ENCODE assay signal across 23 cellular contexts in the genomic region with DNA sequence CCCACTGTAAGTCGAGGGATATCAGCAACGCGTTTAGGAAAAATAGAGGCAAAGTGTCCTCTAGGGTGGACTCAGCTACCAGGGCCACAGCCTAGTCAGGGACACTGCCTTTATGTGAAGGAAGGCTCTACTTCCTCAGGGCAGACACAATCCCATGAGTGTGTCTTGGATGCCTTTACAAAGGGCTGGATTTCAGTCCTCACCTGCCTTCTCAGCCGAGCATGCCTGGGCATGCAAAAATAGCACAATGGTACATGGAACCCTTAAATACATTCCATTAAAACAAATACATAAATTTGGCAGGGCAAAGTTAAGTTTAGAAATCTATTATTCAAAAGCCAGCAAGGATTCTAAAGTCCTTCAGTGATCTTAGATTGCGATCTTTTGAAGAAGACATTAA. TPM values are rescaled to one million over a fixed set of nuclear protein-coding genes. Genes with fewer than 3 reads are reported as not detected.
"Had no signal": no experiment of that assay in that cellular context is flagged by ENCODE, and none has a peak within 500 bp of the region (broad histone marks: within the 10 kb centered on the region; RNA-seq: fewer than 3 reads in every experiment).

No MANE protein-coding gene starts in this region.

- H3K36me3 Mint-ChIP-seq: immature natural killer cell, natural killer cell had no signal

- H3K4me1 Mint-ChIP-seq: immature natural killer cell; natural killer cell; stimulated activated naive CD8-positive, alpha-beta T cell treated with anti-CD3 and anti-CD28 coated beads, Interleukin-15, amount 100 ng/mL, for 72 hours had no signal

- H3K4me2 ChIP-seq: smooth muscle cell had no signal

- H3K4me3 ChIP-seq: colonic mucosa, esophagus squamous epithelium, pancreas, smooth muscle cell, thyroid gland had no signal

- H3K9me3 ChIP-seq: colonic mucosa, esophagus squamous epithelium, neutrophil, pancreas, thyroid gland had no signal

- H3K27me3 ChIP-seq: colonic mucosa, esophagus squamous epithelium, neutrophil, pancreas, thyroid gland had no signal

- H3K36me3 ChIP-seq: colonic mucosa, esophagus squamous epithelium, neutrophil, pancreas, thyroid gland had no signal

- FAIRE-seq: endothelial cell of umbilical vein, frontal cortex, kidney had no signal

- ATAC-seq: left lobe of liver; natural killer cell; pancreas; sciatic nerve; stimulated activated naive CD8-positive, alpha-beta T cell treated with anti-CD3 and anti-CD28 coated beads, Interleukin-15, amount 100 ng/mL, for 72 hours had no signal

- DNase-seq: colonic mucosa; effector memory CD4-positive, alpha-beta T cell; esophagus squamous epithelium; hypothalamus; immature natural killer cell; kidney; natural killer cell; pancreas; stimulated activated CD4-positive, alpha-beta T cell treated with anti-CD3 and anti-CD28 coated beads, Interleukin-12 subunit alpha, Interleukin-12 subunit beta, amount 100 ng/mL, for 4 hours; stimulated activated CD4-positive, alpha-beta T cell treated with anti-CD3 and anti-CD28 coated beads, Interleukin-1b, Interleukin-23, amount 100 ng/mL, for 48 hours; stimulated activated CD4-positive, alpha-beta T cell treated with anti-CD3 and anti-CD28 coated beads, Interleukin-4, amount 100 ng/mL, for 1 hour; stimulated activated CD8-positive, alpha-beta memory T cell treated with anti-CD3 and anti-CD28 coated beads, Interleukin-4, amount 100 ng/mL, for 48 hours; stimulated activated naive CD4-positive, alpha-beta T cell; stimulated activated naive CD8-positive, alpha-beta T cell treated with anti-CD3 and anti-CD28 coated beads, Interleukin-15, amount 100 ng/mL, for 72 hours; thyroid gland; trophoblast cell had no signal

- H3K4me3 Mint-ChIP-seq: dendritic cell treated with granulocyte-macrophage colony-stimulating factor and Interleukin-4, amounts not matched to agents 40 ng/mL and 50 ng/mL, for 4 days; immature natural killer cell; natural killer cell; stimulated activated naive CD8-positive, alpha-beta T cell treated with anti-CD3 and anti-CD28 coated beads, Interleukin-15, amount 100 ng/mL, for 72 hours had no signal

- H3K27me3 Mint-ChIP-seq: dendritic cell treated with granulocyte-macrophage colony-stimulating factor and Interleukin-4, amounts not matched to agents 40 ng/mL and 50 ng/mL, for 4 days; stimulated activated naive CD8-positive, alpha-beta T cell treated with anti-CD3 and anti-CD28 coated beads, Interleukin-15, amount 100 ng/mL, for 72 hours had no signal

- H3K27ac ChIP-seq: colonic mucosa, esophagus squamous epithelium, neutrophil, pancreas, thyroid gland had no signal

- H3K9me3 Mint-ChIP-seq: dendritic cell treated with granulocyte-macrophage colony-stimulating factor and Interleukin-4, amounts not matched to agents 40 ng/mL and 50 ng/mL, for 4 days; stimulated activated naive CD8-positive, alpha-beta T cell treated with anti-CD3 and anti-CD28 coated beads, Interleukin-15, amount 100 ng/mL, for 72 hours had no signal

- H3K4me1 ChIP-seq: colonic mucosa, esophagus squamous epithelium, pancreas, thyroid gland had no signal

- H3K27ac Mint-ChIP-seq: dendritic cell treated with granulocyte-macrophage colony-stimulating factor and Interleukin-4, amounts not matched to agents 40 ng/mL and 50 ng/mL, for 4 days; immature natural killer cell; natural killer cell; stimulated activated naive CD8-positive, alpha-beta T cell treated with anti-CD3 and anti-CD28 coated beads, Interleukin-15, amount 100 ng/mL, for 72 hours had no signal

RNA-seq across cellular contexts. Expression of gene DMD, which starts 51.1 kb away (rescaled TPM):
- total RNA-seq: natural killer cell had no signal
- polyA plus RNA-seq: immature natural killer cell had no signal
